Comparison of ENCODE assay signal across 30 cellular contexts in genomic region chr4:151488968-151489367, GRCh38.
"Had no signal": no experiment of that assay in that cellular context is flagged by ENCODE, and none has a peak within 500 bp of the region (broad histone marks: within the 10 kb centered on the region; RNA-seq: fewer than 3 reads in every experiment).

No MANE protein-coding gene starts in this region.

- H3K4me3 Mint-ChIP-seq: activated CD4-positive, alpha-beta T cell treated with anti-CD3 and anti-CD28 coated beads for 36 hours; activated naive CD8-positive, alpha-beta T cell; activated T-cell treated with anti-CD3 and anti-CD28 coated beads, Interleukin-2, amount 50 U/mL, for 24 hours; natural killer cell; stimulated activated memory B cell treated with anti-CD40 and anti-IgM and Interleukin-4, amounts not matched to agents 10 μg/mL and 1 μg/mL and 100 μg/mL, for 72 hours had no signal

- H3K27me3 ChIP-seq: adrenal gland, heart left ventricle, left lung, neutrophil, pancreas, right lobe of liver, stomach, suprapubic skin, transverse colon, vagina had no signal

- H3K4me1 Mint-ChIP-seq: activated CD4-positive, alpha-beta T cell treated with anti-CD3 and anti-CD28 coated beads for 36 hours; natural killer cell; stimulated activated memory B cell treated with anti-CD40 and anti-IgM and Interleukin-4, amounts not matched to agents 10 μg/mL and 1 μg/mL and 100 μg/mL, for 72 hours had no signal

- H3K4me1 ChIP-seq: left lung, pancreas, right lobe of liver, stomach, transverse colon, vagina had no signal

- H3K9me3 ChIP-seq: adrenal gland, neutrophil, pancreas, right lobe of liver, transverse colon, vagina had no signal

- FAIRE-seq: astrocyte, endothelial cell of umbilical vein, pancreas, small intestine, TTC549 had no signal

- H3K36me3 ChIP-seq: adrenal gland, heart left ventricle, left lung, neutrophil, pancreas, right lobe of liver, stomach, suprapubic skin, transverse colon, vagina had no signal

- H3K27ac Mint-ChIP-seq: activated CD4-positive, alpha-beta T cell treated with anti-CD3 and anti-CD28 coated beads for 36 hours; activated naive CD8-positive, alpha-beta T cell; activated T-cell treated with anti-CD3 and anti-CD28 coated beads, Interleukin-2, amount 50 U/mL, for 24 hours; activated T-helper 2 cell treated with anti-CD3 and anti-CD28 coated beads, Interferon-gamma antibody, Interleukin-2, Interleukin-4, amounts not matched to agents 10 μg/mL and 5 μg/mL and 100 μg/mL, durations not matched to agents 14 hours and 24 hours and 36 hours; natural killer cell; stimulated activated memory B cell treated with anti-CD40 and anti-IgM and Interleukin-4, amounts not matched to agents 10 μg/mL and 1 μg/mL and 100 μg/mL, for 72 hours had no signal

- DNase-seq: activated CD4-positive, alpha-beta T cell treated with anti-CD3 and anti-CD28 coated beads for 36 hours; activated CD4-positive, alpha-beta T cell treated with anti-CD3 and anti-CD28 coated beads, Interleukin-2, amount 50 U/mL, for 4 hours; activated CD8-positive, alpha-beta memory T cell treated with anti-CD3 and anti-CD28 coated beads for 24 hours; activated CD8-positive, alpha-beta memory T cell treated with anti-CD3 and anti-CD28 coated beads, Interleukin-2, amount 50 U/mL, for 4 hours; activated naive CD4-positive, alpha-beta T cell; activated T-cell treated with anti-CD3 and anti-CD28 coated beads, Interleukin-2, amount 50 U/mL, for 24 hours; adrenal gland; central memory CD4-positive, alpha-beta T cell; effector memory CD4-positive, alpha-beta T cell; heart left ventricle; left lung; midbrain; natural killer cell; pancreas; right lobe of liver; small intestine; stimulated activated CD4-positive, alpha-beta T cell treated with anti-CD3 and anti-CD28 coated beads, Interleukin-15, amount 100 ng/mL, for 24 hours; stomach; T-helper 1 cell; transverse colon had no signal

- H3K27ac ChIP-seq: adrenal gland, heart left ventricle, neutrophil, pancreas, right lobe of liver, stomach, suprapubic skin, transverse colon, vagina had no signal

- H3K4me3 ChIP-seq: adrenal gland, heart left ventricle, left lung, lung, pancreas, right lobe of liver, stomach, suprapubic skin, transverse colon, vagina had no signal

- H3K36me3 Mint-ChIP-seq: natural killer cell; stimulated activated memory B cell treated with anti-CD40 and anti-IgM and Interleukin-4, amounts not matched to agents 10 μg/mL and 1 μg/mL and 100 μg/mL, for 72 hours had no signal

- H3K9me3 Mint-ChIP-seq: activated T-helper 2 cell treated with anti-CD3 and anti-CD28 coated beads, Interferon-gamma antibody, Interleukin-2, Interleukin-4, amounts not matched to agents 10 μg/mL and 5 μg/mL and 100 μg/mL, durations not matched to agents 14 hours and 24 hours and 36 hours had no signal
